8 cellular contexts compared by ENCODE assay signal in the genomic region with DNA sequence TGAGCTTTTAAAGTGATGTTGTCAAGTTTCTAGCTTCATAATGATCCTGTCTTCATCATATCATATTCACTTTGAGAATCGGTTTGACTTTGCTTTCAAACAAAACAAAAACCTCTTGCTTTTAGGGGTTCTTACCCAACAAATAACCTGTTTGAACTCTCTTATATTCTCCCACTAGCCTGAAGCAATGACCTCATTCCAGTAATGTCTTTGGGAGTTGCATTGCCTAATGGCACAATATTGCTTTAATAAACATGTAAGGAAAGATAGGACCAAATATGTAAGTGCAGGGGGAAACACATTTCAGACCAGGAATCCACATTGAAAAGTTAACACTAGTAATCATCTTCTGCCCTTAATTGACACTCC. TPM values are rescaled to one million over a fixed set of nuclear protein-coding genes. Genes with fewer than 3 reads are reported as not detected.
DNase-seq lines count a peak whose midpoint lies in the region; ATAC-seq and TF ChIP-seq lines count a peak whose summit lies in the region.

No MANE protein-coding gene starts in this region.

- H3K27ac ChIP-seq in CD8-positive, alpha-beta T cell (ENCODE audit: low read depth, low read length), result no peak overlapping the region
- H3K27ac ChIP-seq in OCI-LY1 (ENCODE audit: low read depth, low read length, poor library complexity, severe bottlenecking) (peak overlapping the region; percentile 65), ovary (peak overlapping the region in 1 of 2 donors; percentile 84)

- 49 to 70% (median 57%) methylated on average over 1 of the region's 1 CpG for whole genome bisulfite sequencing in ovary, 3 donors

- TF ChIP-seq EP300 in ovary (IDR thresholded peaks at IDR 0.05), result no peak

- no peaks in the 10 kb centered on the region for H3K79me2 ChIP-seq in OCI-LY1 (ENCODE audit: insufficient read depth, low read length)

- no peaks in the 10 kb centered on the region for H3K36me3 ChIP-seq in CD8-positive, alpha-beta T cell (ENCODE audit: insufficient read depth, low read length)
- no peaks in the 10 kb centered on the region for H3K36me3 ChIP-seq in OCI-LY1 (ENCODE audit: insufficient read depth, low read length)
- no peaks in the 10 kb centered on the region for H3K36me3 ChIP-seq in endocrine pancreas (ENCODE audit: control insufficient read depth, insufficient read depth, low read length)
- H3K36me3 ChIP-seq in ovary, result no peaks in the 10 kb centered on the region

- H3K9ac ChIP-seq in OCI-LY1 (ENCODE audit: low read length), result peak overlapping the region; percentile 87
- peak overlapping the region; percentile 93 for H3K9ac ChIP-seq in endocrine pancreas (ENCODE audit: control insufficient read depth, insufficient read depth, low read length)

- no peak for TF ChIP-seq CTCF in CD8-positive, alpha-beta T cell (IDR thresholded peaks at IDR 0.05)
- TF ChIP-seq CTCF in OCI-LY1 (IDR thresholded peaks at IDR 0.05; ENCODE audit: low read length) (no peak), ovary (IDR thresholded peaks at IDR 0.05) (no peak)

- no peaks in the 10 kb centered on the region for H3K27me3 ChIP-seq in CD8-positive, alpha-beta T cell (ENCODE audit: insufficient read depth, low read length)
- H3K27me3 ChIP-seq in OCI-LY1 (ENCODE audit: insufficient read depth, low read length) (no peaks in the 10 kb centered on the region), endocrine pancreas (ENCODE audit: control insufficient read depth, insufficient read depth, low read length) (no peaks in the 10 kb centered on the region), ovary (no peaks in the 10 kb centered on the region)

- peaks cover 20% of the 10 kb centered on the region for H3K36me3 Mint-ChIP-seq in CD8-positive, alpha-beta T cell

- no peaks in the 10 kb centered on the region for H3K9me2 ChIP-seq in OCI-LY1 (ENCODE audit: low read depth, low read length)

- DNase-seq in CD8-positive, alpha-beta T cell, result no peak
- DNase-seq in ovary, result no peak
- DNase-seq in stimulated activated CD4-positive, alpha-beta T cell treated with anti-CD3 and anti-CD28 coated beads, Interleukin-15, amount 100 ng/mL, for 24 hours, result no peak

- peak overlapping the region; percentile 93 for H3K4me2 ChIP-seq in OCI-LY1 (ENCODE audit: low read length)

- H3K4me1 Mint-ChIP-seq in CD8-positive, alpha-beta T cell (ENCODE audit: low read depth), result peaks cover 64% of the 10 kb centered on the region

- no peaks in the 10 kb centered on the region for H3K9me3 ChIP-seq in CD8-positive, alpha-beta T cell (ENCODE audit: low read length)
- H3K9me3 ChIP-seq in OCI-LY1 (ENCODE audit: low read length), result no peaks in the 10 kb centered on the region
- no peaks in the 10 kb centered on the region for H3K9me3 ChIP-seq in endocrine pancreas (ENCODE audit: control insufficient read depth, low read length)
- H3K9me3 ChIP-seq in ovary, result no peaks in the 10 kb centered on the region

- intact Hi-C loops in CD8-positive, alpha-beta T cell (cut with DNase I, micrococcal nuclease), result loop anchor here (1.0 to 10.0 kb wide), 10 partner anchors 15 to 1671 kb away; partner anchors contain the start of genes C12orf60 (in 1 of the 2), GSG1 (in 1 of the 2), STRAP (in 1 of the 2) and WBP11 (in 1 of the 2)
- intact Hi-C loops in ovary (cut with DNase I), result loop anchor here in 3 of 4 donors (10.0 kb wide), 4 partner anchors 109 to 1781 kb away; partner anchors contain the start of gene MGP (in 1 of the 3)

- CTCF ChIA-PET in CD8-positive, alpha-beta T cell (lab: Charles Lee), result interaction anchor here (1.1 to 2.8 kb wide), 6 partner anchors 8 to 70 kb away, joined by 4 to 12 read pairs (median 6); no protein-coding TSS in a partner anchor

- H3K4me3 Mint-ChIP-seq in CD8-positive, alpha-beta T cell, result peak overlapping the region; percentile 100

- H3K27me3 Mint-ChIP-seq in CD8-positive, alpha-beta T cell (ENCODE audit: low read depth), result no peaks in the 10 kb centered on the region

- peak overlapping the region; percentile 99 for H3K27ac Mint-ChIP-seq in CD8-positive, alpha-beta T cell

- H3F3A ChIP-seq in OCI-LY1 (ENCODE audit: insufficient read depth, low read length), result no peaks in the 10 kb centered on the region

- no peaks in the 10 kb centered on the region for H4K20me1 ChIP-seq in OCI-LY1 (ENCODE audit: insufficient read depth, low read length)

- ATAC-seq in CD8-positive, alpha-beta T cell, result no peak
- no peak for ATAC-seq in HG02970 (IDR thresholded peaks at IDR 0.05; ENCODE audit: low FRiP score, unreplicated experiment)
- no peak for ATAC-seq in HG02840 (IDR thresholded peaks at IDR 0.05; ENCODE audit: low FRiP score, unreplicated experiment)
- ATAC-seq in GM21825 (IDR thresholded peaks at IDR 0.05; ENCODE audit: unreplicated experiment), result no peak

- peaks cover 31% of the 10 kb centered on the region for H3K4me1 ChIP-seq in CD8-positive, alpha-beta T cell (ENCODE audit: insufficient read depth, low read length)
- H3K4me1 ChIP-seq in OCI-LY1 (ENCODE audit: insufficient read depth, low read length, severe bottlenecking) (peaks cover 48% of the 10 kb centered on the region), endocrine pancreas (ENCODE audit: control insufficient read depth, insufficient read depth, low read length) (peaks cover 12% of the 10 kb centered on the region), ovary (ENCODE audit: insufficient read depth) (peaks cover 2% of the 10 kb centered on the region)

- peak overlapping the region; percentile 74 for H3K4me3 ChIP-seq in CD8-positive, alpha-beta T cell (ENCODE audit: low read depth, low read length)
- H3K4me3 ChIP-seq in OCI-LY1 (ENCODE audit: low read depth, low read length, poor library complexity, severe bottlenecking) (peak overlapping the region; percentile 78), endocrine pancreas (ENCODE audit: control insufficient read depth, insufficient read depth, low read length) (peak overlapping the region; percentile 80), ovary (peak overlapping the region; percentile 51)

- POLR2A ChIA-PET in CD8-positive, alpha-beta T cell (lab: Charles Lee), result interaction anchor here (0.6 to 9.1 kb wide), 8 partner anchors 8 to 484 kb away, joined by 3 to 184 read pairs (median 4); partner anchors contain the start of genes C12orf60 and WBP11

- H3K9me3 Mint-ChIP-seq in CD8-positive, alpha-beta T cell, result peaks cover 2% of the 10 kb centered on the region

- H2AFZ ChIP-seq in OCI-LY1 (ENCODE audit: low read length), result no peak overlapping the region

- TF ChIP-seq POLR2A in ovary (IDR thresholded peaks at IDR 0.05), result no peak

RNA-seq across cellular contexts. Expression of gene WBP11, which starts 27.6 kb away (rescaled TPM):
- 100 to 1,000 TPM; 171 to 184 TPM for total RNA-seq in CD8-positive, alpha-beta T cell
- 10 to 100 TPM; 12.9 to 68.2 (median 50.5) TPM for total RNA-seq in ovary
- 10 to 100 TPM; 21.1 to 84.1 TPM for polyA plus RNA-seq in ovary

RNA-seq across cellular contexts. Expression of gene C12orf60, which starts 27.8 kb away (rescaled TPM):
- under 1 TPM in 1 of 2 experiments, not detected in 1; 0.14 TPM for total RNA-seq in CD8-positive, alpha-beta T cell
- 1 to 10 TPM in 3 of 7 donors, under 1 TPM in 4; 0.60 to 1.2 (median 0.82) TPM for total RNA-seq in ovary
- polyA plus RNA-seq in ovary, result 1 to 10 TPM in 1 of 2 donors, under 1 TPM in 1; 0.50 to 1.9 TPM

RNA-seq across cellular contexts. Expression of gene SMCO3, which starts 38.3 kb away (rescaled TPM):
- not detected for total RNA-seq in CD8-positive, alpha-beta T cell
- under 1 TPM in 1 of 7 donors, not detected in 6; 0.15 TPM for total RNA-seq in ovary
- under 1 TPM; 0.04 to 0.30 TPM for polyA plus RNA-seq in ovary
